In the genomic region with DNA sequence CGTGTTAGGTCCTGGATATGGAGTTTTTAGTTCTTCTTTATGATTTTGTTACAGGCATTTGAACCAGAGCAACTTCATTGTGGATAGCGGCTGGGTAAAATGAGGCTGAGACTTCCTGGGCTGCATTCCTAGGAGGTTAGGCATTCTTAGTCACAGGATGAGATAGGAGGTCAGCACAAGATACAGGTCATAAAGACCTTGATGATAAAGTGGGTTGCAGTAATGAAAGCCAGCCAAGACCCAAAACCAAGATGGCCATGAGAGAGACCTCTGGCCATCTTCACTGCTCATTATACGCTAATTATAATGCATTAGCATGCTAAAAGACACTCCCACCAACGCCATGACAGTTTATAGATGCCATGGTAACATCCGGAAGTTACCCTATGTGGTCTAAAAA, we compare ENCODE assay signal across 16 cellular contexts. TPM values are rescaled to one million over a fixed set of nuclear protein-coding genes. Genes with fewer than 3 reads are reported as not detected.
A peak's percentile ranks its signal among the peaks of the same experiment; 100 is the strongest.
DNase-seq lines count a peak whose midpoint lies in the region; ATAC-seq, FAIRE-seq and TF ChIP-seq lines count a peak whose summit lies in the region.
"Had no signal": no experiment of that assay in that cellular context is flagged by ENCODE, and none has a peak within 500 bp of the region (broad histone marks: within the 10 kb centered on the region; RNA-seq: fewer than 3 reads in every experiment).

No MANE protein-coding gene starts in this region.

- ATAC-seq in K562: no peak
- no peak for ATAC-seq in omental fat pad (ENCODE audit: low FRiP score)
- ATAC-seq: stimulated activated naive CD8-positive, alpha-beta T cell treated with anti-CD3 and anti-CD28 coated beads, Interleukin-15, Interleukin-2, amounts not matched to agents 100 U/mL and 50 U/mL, for 24 hours had no signal

- H4K20me1 ChIP-seq in K562 (replicated peaks; ENCODE audit: control insufficient read depth, insufficient read depth, low read length): no peaks in the 10 kb centered on the region

- H3K79me2 ChIP-seq in K562 (ENCODE audit: control insufficient read depth, insufficient read depth, low read length): no peaks in the 10 kb centered on the region

- FAIRE-seq in K562 (lab: Jason Lieb, UNC): no peak
- FAIRE-seq: kidney had no signal

- CTCF ChIA-PET in K562 (lab: Yijun Ruan, JAX; ENCODE audit: low intra/inter-chr PET ratio): no interaction called here

- TF ChIP-seq CTCF in K562 (IDR thresholded peaks at IDR 0.05 in 2 of 3, conservative IDR thresholded peaks at IDR 0.05 in 1 of 3; ENCODE audit: insufficient read depth in 2 of 3, low read depth in 1 of 3, low read length in 3 of 3) (no peak), omental fat pad (IDR thresholded peaks at IDR 0.05) (no peak)

- BruUV-seq in K562 (replicated peaks; lab: Mats Ljungman, UMichigan): no TSS peak

- no peaks in the 10 kb centered on the region for H3K27me3 ChIP-seq in HUES48 (ENCODE audit: control insufficient read depth, insufficient read depth, low read length)
- H3K27me3 ChIP-seq in K562 (ENCODE audit: control insufficient read depth in 2 of 2, insufficient read depth in 2 of 2, low read length in 2 of 2): peaks cover 4 to 25% of the 10 kb centered on the region in 2 experiments; a peak in 4 of 5 replicates

- no peak overlapping the region for H2AFZ ChIP-seq in K562 (ENCODE audit: low read depth, low read length)

- H3K36me3 ChIP-seq in HUES48 (ENCODE audit: control insufficient read depth, insufficient read depth, low read length): no peaks in the 10 kb centered on the region
- H3K36me3 ChIP-seq in K562 (ENCODE audit: control insufficient read depth, insufficient read depth, low read length): no peaks in the 10 kb centered on the region

- H3K4me1 ChIP-seq in HUES48 (ENCODE audit: control insufficient read depth, insufficient read depth, low read length) (peaks cover 20% of the 10 kb centered on the region), K562 (replicated peaks in 1 of 2; ENCODE audit: control insufficient read depth in 2 of 2, insufficient read depth in 2 of 2, low read length in 2 of 2) (no peaks in the 10 kb centered on the region)

- 1% methylated on average over 5 of the region's 5 CpGs for WGBS in K562 (ENCODE audit: insufficient coverage, low coverage, missing lambda C conversion rate)

- intact Hi-C loops in K562 (cut with micrococcal nuclease): no loop called here

- H3K9ac ChIP-seq in HUES48 (ENCODE audit: low read depth, low read length) (no peak overlapping the region), K562 (ENCODE audit: insufficient read depth in 1 of 2, low read depth in 2 of 2, low read length in 2 of 2) (no peak overlapping the region)

- no peaks in the 10 kb centered on the region for H3K9me3 ChIP-seq in HUES48 (ENCODE audit: control insufficient read depth, insufficient read depth, low read length)
- H3K9me3 ChIP-seq in K562 (replicated peaks; ENCODE audit: control insufficient read depth, insufficient read depth, low read depth, low read length): no peaks in the 10 kb centered on the region

- TF ChIP-seq POLR2A in K562 (conservative IDR thresholded peaks at IDR 0.05): no peak

- TF ChIP-seq RAD21 in K562 (CRISPR knock-in tag; conservative IDR thresholded peaks at IDR 0.05 in 1 of 2, IDR thresholded peaks at IDR 0.05 in 1 of 2): no peak

- TF ChIP-seq EP300 in K562 (IDR thresholded peaks at IDR 0.05; ENCODE audit: low read length): no peak

- DNase-seq in K562 (ENCODE audit: extremely low read depth in 1 of 4, low spot score in 3 of 4) (no peak), kidney tubule cell (ENCODE audit: low spot score) (peak; percentile 86), NCI-H2227 (lab: John Stamatoyannopoulos, UW; ENCODE audit: unreplicated experiment) (no peak), activated T-cell treated with anti-CD3 and anti-CD28 coated beads for 4 hours (no peak), omental fat pad (ENCODE audit: low spot score) (no peak)
- no peak for DNase-seq in activated CD8-positive, alpha-beta memory T cell treated with anti-CD3 and anti-CD28 coated beads, Interleukin-2, amount 50 U/mL, for 48 hours
- DNase-seq: activated CD4-positive, alpha-beta memory T cell treated with anti-CD3 and anti-CD28 coated beads for 36 hours; activated effector memory CD4-positive, alpha-beta T cell treated with Interleukin-2 at 50 U/mL for 16 hours; CD8-positive, alpha-beta memory T cell; foreskin fibroblast; kidney; NCI-H1694 treated with DMSO at 0.1 percent for 48 hours; NCI-H69; Right ventricle myocardium superior; stimulated activated naive CD8-positive, alpha-beta T cell treated with anti-CD3 and anti-CD28 coated beads, Interleukin-15, Interleukin-2, amounts not matched to agents 100 U/mL and 50 U/mL, for 24 hours had no signal

- no peaks in the 10 kb centered on the region for H3K9me1 ChIP-seq in K562 (ENCODE audit: control insufficient read depth, insufficient read depth, low read length)

- in situ Hi-C loops in K562 (cut with MboI): no loop called here

- POLR2A ChIA-PET in K562 (lab: Yijun Ruan, JAX): no interaction called here

- no peak overlapping the region for H3K4me2 ChIP-seq in K562 (ENCODE audit: insufficient read depth, low read length)

- H3K27ac ChIP-seq in HUES48 (ENCODE audit: low read depth, low read length) (peak overlapping the region; percentile 83), K562 (ENCODE audit: extremely low read depth, low read depth, low read length) (no peak overlapping the region)

- H3K4me3 ChIP-seq in HUES48 (ENCODE audit: low read depth, low read length): no peak overlapping the region
- no peak overlapping the region for H3K4me3 ChIP-seq in K562

TF ChIP-seq in K562, 482 proteins besides CTCF, POLR2A, EP300 and RAD21:
- TF ChIP-seq RFX1 (IDR thresholded peaks at IDR 0.05): 0 out of 2 replicates have a peak, but pooled peaks have one; percentile 13
- no peak for TF ChIP-seq ZC3H8 (IDR thresholded peaks at IDR 0.05)

RNA-seq across cellular contexts. Expression of gene CLMP, which starts 23.4 kb away (rescaled TPM):
- total RNA-seq in K562 (2011; cell fraction: chromatin; rRNA removed; ENCODE audit: low replicate concordance): not detected in 2 replicates
- not detected in 2 replicates for total RNA-seq in K562 (2011; cell fraction: nucleolus; rRNA removed)
- total RNA-seq in K562 (2011; cell fraction: nucleoplasm; rRNA removed): not detected in 2 replicates
- total RNA-seq in K562 (2014; rRNA removed) (not detected in 2 replicates), K562 (2014; rRNA removed; fragmentation: Illumina TruSeq; extraction: Trizol) (not detected in 2 replicates), K562 (2015; rRNA removed; fragmentation: Illumina TruSeq; extraction: Trizol) (not detected in 2 replicates), K562 (2021) (0.02 and 0.49 TPM in 2 replicates), omental fat pad (100 to 1,000 TPM in 3 of 4 donors, 10 to 100 TPM in 1; 89.7 to 182 (median 157) TPM)
- polyA plus RNA-seq in K562 (2011; rRNA removed) (not detected in 2 replicates), K562 (2014; fragmentation: Illumina TruSeq; extraction: Trizol) (not detected in 2 replicates), K562 (2014; fragmentation: Nextera tagmentation; extraction: Ambion mirVana) (under 1 TPM; 0.03 to 0.15 TPM), K562 (2014; rRNA removed) (not detected in 2 replicates)
- not detected in 2 replicates for polyA plus RNA-seq in K562 (2011; cell fraction: cytosol; rRNA removed)
- polyA plus RNA-seq in K562 (2011; cell fraction: nucleus; rRNA removed): not detected in 2 replicates
- polyA plus RNA-seq in K562 (2012): 0.03 and 0.05 TPM in 2 replicates
- polyA minus RNA-seq in K562 (2011; rRNA and poly(A)+ RNA removed): not detected in 2 replicates
- polyA minus RNA-seq in K562 (2011; cell fraction: cytosol; rRNA and poly(A)+ RNA removed): not detected in 2 replicates
- polyA minus RNA-seq in K562 (2011; cell fraction: nucleus; rRNA and poly(A)+ RNA removed): 0.13 TPM in 1 of 2 replicates, not detected in the other

Comparison
In these comparisons a context has a peak if more than half of its experiments do, and no peak if none do; other contexts are left out.
1. RNA of gene CLMP, which starts 23.4 kb away (total RNA-seq): 89.7 to 182 TPM in omental fat pad; 0.02 to 0.49 TPM in K562; every median in the first group is over 10 times any median in the second.